9 cellular contexts compared by ENCODE assay signal in the genomic region with DNA sequence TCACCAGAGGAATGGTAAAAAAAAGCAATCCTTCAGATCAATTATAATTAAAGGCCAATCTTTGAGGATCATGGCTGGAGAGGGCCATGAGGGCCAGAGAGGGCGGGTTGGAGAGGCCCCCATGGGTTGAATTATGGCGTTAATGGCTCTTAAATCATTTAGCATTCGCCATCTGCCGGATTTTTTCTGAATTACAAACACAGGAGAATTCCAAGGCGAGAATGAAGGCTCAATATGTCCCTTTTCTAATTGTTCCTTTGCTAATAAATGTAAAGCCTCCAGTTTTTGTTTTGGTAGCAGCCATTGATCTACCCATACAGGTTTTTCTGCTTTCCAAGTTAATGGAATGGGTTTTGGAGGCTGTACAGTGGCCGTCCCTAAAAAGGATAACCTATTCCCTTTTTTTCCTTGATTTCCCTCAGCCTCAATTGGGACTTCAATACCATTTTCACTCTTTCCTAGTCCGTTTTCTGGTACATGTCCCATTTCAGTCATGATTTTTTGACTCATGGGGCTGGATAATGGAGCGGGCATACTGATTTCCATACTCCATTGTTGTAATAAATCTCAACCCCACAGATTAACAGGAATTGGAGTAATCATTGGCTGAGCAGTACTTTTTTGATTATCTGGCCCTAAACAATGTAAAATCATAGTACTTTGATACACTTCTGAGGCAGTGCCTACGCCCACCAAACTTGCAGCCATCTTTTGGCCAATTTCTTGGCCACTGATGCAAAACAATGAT. TPM values are rescaled to one million over a fixed set of nuclear protein-coding genes. Genes with fewer than 3 reads are reported as not detected.
A peak's percentile ranks its signal among the peaks of the same experiment; 100 is the strongest.
DNase-seq lines count a peak whose midpoint lies in the region; ATAC-seq and TF ChIP-seq lines count a peak whose summit lies in the region.
"Had no signal": no experiment of that assay in that cellular context is flagged by ENCODE, and none has a peak within 500 bp of the region (broad histone marks: within the 10 kb centered on the region; RNA-seq: fewer than 3 reads in every experiment).

No MANE protein-coding gene starts in this region.

- no peaks in the 10 kb centered on the region for H3K4me1 ChIP-seq in thoracic aorta (ENCODE audit: control insufficient read depth in 1 of 2, low read depth in 2 of 2)

- H3K27ac ChIP-seq in thoracic aorta = no peak overlapping the region

- peak; percentile 39 for TF ChIP-seq CTCF in epithelial cell of esophagus (IDR thresholded peaks at IDR 0.05; ENCODE audit: insufficient read depth, low read depth, low read length, missing control alignments)
- peak; percentile 53 for TF ChIP-seq CTCF in thoracic aorta (IDR thresholded peaks at IDR 0.05)

- H3K4me3 ChIP-seq in epithelial cell of esophagus (ENCODE audit: low read length) = no peak overlapping the region
- no peak overlapping the region for H3K4me3 ChIP-seq in thoracic aorta

- no peaks in the 10 kb centered on the region for H3K36me3 ChIP-seq in thoracic aorta

- H3K9me3 ChIP-seq in thoracic aorta = no peaks in the 10 kb centered on the region

- no peaks in the 10 kb centered on the region for H3K27me3 ChIP-seq in thoracic aorta (replicated peaks; ENCODE audit: insufficient read depth)

- ATAC-seq in thoracic aorta (ENCODE audit: insufficient number of reproducible peaks, low FRiP score, low read depth) = no peak
- ATAC-seq in left lobe of liver = no peak

- DNase-seq in SKM-1 treated with dmso at 0.1 percent for 144 hours (lab: John Stamatoyannopoulos, UW; ENCODE audit: unreplicated experiment) = peak; percentile 23
- DNase-seq in SKM-1 (lab: John Stamatoyannopoulos, UW; ENCODE audit: unreplicated experiment) = no peak
- peak; percentile 5 for DNase-seq in NCI-H2227 treated with DMSO at 0.1 percent for 48 hours (lab: John Stamatoyannopoulos, UW)
- DNase-seq in epithelial cell of esophagus (ENCODE audit: low read depth) = peak; percentile 41
- no peak for DNase-seq in thoracic aorta (ENCODE audit: low spot score)
- DNase-seq in kidney tubule cell (ENCODE audit: low spot score) = no peak
- DNase-seq in left lobe of liver (ENCODE audit: low spot score) = no peak
- DNase-seq in HPDE6-E6E7 (ENCODE audit: extremely low spot score) = no peak

RNA-seq across cellular contexts. Expression of a gene that starts 6.7 kb away (rescaled TPM):
- total RNA-seq in thoracic aorta = 10 to 100 TPM; 12.8 to 37.8 TPM
- total RNA-seq in left lobe of liver = 55.1 TPM

RNA-seq across cellular contexts. Expression of a gene that starts 11.7 kb away (rescaled TPM):
- total RNA-seq in thoracic aorta (under 1 TPM; 0.68 to 0.71 TPM), left lobe of liver (0.75 TPM)

RNA-seq across cellular contexts. Expression of a gene that starts 20.1 kb away (rescaled TPM):
- not detected for total RNA-seq in thoracic aorta
- not detected for total RNA-seq in left lobe of liver
- total RNA-seq: activated CD8-positive, alpha-beta memory T cell treated with anti-CD3 and anti-CD28 coated beads for 36 hours had no signal

RNA-seq across cellular contexts. Expression of a gene that starts 23.3 kb away (rescaled TPM):
- total RNA-seq in thoracic aorta = 10 to 100 TPM; 61.7 to 86.2 TPM
- total RNA-seq in left lobe of liver = 18.4 TPM

RNA-seq across cellular contexts. Expression of a gene that starts 26.4 kb away (rescaled TPM):
- not detected for total RNA-seq in thoracic aorta
- total RNA-seq in left lobe of liver = not detected
- total RNA-seq: activated CD8-positive, alpha-beta memory T cell treated with anti-CD3 and anti-CD28 coated beads for 36 hours had no signal

Comparison
In these comparisons a context has a peak if more than half of its experiments do, and no peak if none do; other contexts are left out.
1. DNase-seq: peak in SKM-1 treated with dmso at 0.1 percent for 144 hours (single experiment), NCI-H2227 treated with DMSO at 0.1 percent for 48 hours (single experiment) and epithelial cell of esophagus (single experiment); none in SKM-1 (single experiment), thoracic aorta (single experiment), kidney tubule cell (single experiment), left lobe of liver (single experiment) and HPDE6-E6E7 (single experiment).